Comparison of ENCODE assay signal across 1 cellular context in the genomic region with DNA sequence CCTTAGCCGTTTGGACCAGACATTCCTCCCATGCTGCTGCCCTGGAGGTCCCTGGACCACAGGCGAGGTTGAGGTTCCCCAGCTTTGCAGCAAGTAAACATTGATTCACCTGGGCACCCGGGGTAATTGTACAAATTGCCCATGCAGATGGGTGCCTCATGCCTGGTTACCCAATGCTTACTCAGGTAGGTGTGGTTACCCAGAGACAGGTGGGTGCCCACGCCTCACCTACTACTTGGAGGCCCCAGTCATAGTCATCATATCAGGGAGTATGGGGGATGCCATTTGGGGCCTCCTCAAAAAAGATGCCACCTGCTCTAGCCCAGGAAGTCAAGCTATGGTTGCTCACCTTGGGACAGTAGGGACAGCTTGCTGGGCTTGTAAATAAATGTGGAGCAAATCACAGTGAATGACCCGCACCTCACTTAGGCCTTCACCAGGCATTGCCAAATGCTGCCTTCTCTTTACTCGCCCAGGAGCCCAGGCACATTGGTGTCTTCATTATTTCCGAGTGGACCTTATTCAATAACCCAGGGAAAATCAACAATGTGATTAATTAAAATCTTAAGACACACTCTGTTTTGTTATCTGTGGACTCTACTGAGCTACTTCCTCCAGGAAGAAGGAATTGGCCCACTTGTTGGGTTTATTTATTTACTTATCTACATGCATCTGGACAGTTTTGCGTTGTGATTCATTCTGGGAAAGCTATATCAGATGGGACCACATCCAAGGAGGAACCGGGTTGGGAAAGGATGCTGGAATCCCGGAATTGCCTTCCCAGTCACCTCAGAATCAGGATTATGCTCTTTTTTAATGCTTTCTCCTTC.
A peak's percentile ranks its signal among the peaks of the same experiment; 100 is the strongest.
TF ChIP-seq lines count a peak whose summit lies in the region.

No MANE protein-coding gene starts in this region.

TF ChIP-seq in IMR-90, 13 proteins besides CTCF, POLR2A, EP300 and RAD21:
- peak; percentile 40; the same call in 1 of the 2 replicates for TF ChIP-seq CEBPB (IDR thresholded peaks at IDR 0.05; ENCODE audit: low read depth, low read length)
- TF ChIP-seq, protein P1, sequence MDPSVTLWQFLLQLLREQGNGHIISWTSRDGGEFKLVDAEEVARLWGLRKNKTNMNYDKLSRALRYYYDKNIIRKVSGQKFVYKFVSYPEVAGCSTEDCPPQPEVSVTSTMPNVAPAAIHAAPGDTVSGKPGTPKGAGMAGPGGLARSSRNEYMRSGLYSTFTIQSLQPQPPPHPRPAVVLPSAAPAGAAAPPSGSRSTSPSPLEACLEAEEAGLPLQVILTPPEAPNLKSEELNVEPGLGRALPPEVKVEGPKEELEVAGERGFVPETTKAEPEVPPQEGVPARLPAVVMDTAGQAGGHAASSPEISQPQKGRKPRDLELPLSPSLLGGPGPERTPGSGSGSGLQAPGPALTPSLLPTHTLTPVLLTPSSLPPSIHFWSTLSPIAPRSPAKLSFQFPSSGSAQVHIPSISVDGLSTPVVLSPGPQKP (IDR thresholded peaks at IDR 0.05; ENCODE audit: borderline replicate concordance, low read depth, low read length), result no peak
- no peak for TF ChIP-seq NFE2L2 (IDR thresholded peaks at IDR 0.05; ENCODE audit: low read depth, low read length)
- peak; percentile 39; the same call in 1 of the 2 replicates for TF ChIP-seq FOS (IDR thresholded peaks at IDR 0.05; ENCODE audit: low read depth, low read length)
